ENCODE assay signal across 15 cellular contexts in the genomic region with DNA sequence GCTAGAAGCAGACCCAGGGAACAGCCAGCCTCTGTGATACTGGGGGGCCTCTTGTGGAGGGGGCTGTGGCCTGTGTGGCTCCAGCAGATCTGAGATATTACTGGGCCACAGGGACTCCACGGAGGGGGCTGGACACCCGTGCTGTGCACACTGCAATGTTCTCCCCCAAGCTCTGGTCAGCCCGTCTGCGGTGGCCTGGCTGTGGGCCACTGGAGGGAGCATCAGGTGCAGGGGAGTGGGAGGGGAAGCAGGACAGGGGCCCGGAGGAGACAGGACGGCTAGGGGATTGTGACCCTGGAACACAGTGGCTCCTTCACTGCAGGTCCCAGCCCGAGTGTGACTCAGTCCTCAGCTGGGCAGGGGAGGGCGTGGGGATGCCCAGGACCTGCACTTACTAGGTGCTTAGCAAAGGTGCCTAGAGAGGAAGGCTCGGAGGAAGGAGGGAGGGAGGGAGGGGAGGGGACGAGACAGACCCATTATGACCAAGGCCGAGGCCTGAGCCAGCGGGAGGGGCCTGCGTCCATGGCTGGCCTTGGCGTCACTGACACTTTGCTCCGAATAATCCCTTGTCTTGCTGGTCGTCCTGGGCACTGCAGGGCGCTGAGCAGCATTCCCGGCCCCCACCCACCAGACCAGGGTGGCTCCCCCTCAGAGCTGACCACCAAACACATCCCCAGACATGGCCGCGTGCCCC. TPM values are rescaled to one million over a fixed set of nuclear protein-coding genes. Genes with fewer than 3 reads are reported as not detected.
DNase-seq lines count a peak whose midpoint lies in the region; ATAC-seq, FAIRE-seq and TF ChIP-seq lines count a peak whose summit lies in the region.
"Had no signal": no experiment of that assay in that cellular context is flagged by ENCODE, and none has a peak within 500 bp of the region (broad histone marks: within the 10 kb centered on the region; RNA-seq: fewer than 3 reads in every experiment).

No MANE protein-coding gene starts in this region.

- no peaks in the 10 kb centered on the region for H3K36me3 ChIP-seq in HepG2 (replicated peaks in 1 of 2; ENCODE audit: control insufficient read depth in 1 of 2, insufficient read depth in 2 of 2, low read length in 2 of 2)
- H3K36me3 ChIP-seq in right lobe of liver: no peaks in the 10 kb centered on the region
- H3K36me3 ChIP-seq in lung (ENCODE audit: control insufficient read depth in 2 of 2, insufficient read depth in 2 of 2, low read length in 2 of 2): no peaks in the 10 kb centered on the region
- H3K36me3 ChIP-seq in spleen: no peaks in the 10 kb centered on the region
- H3K36me3 ChIP-seq in vagina: no peaks in the 10 kb centered on the region
- H3K36me3 ChIP-seq: BLaER1 had no signal

- no peaks in the 10 kb centered on the region; a peak in 2 of 5 replicates for H3K27me3 ChIP-seq in HepG2 (ENCODE audit: control insufficient read depth in 1 of 2, insufficient read depth in 2 of 2, low read length in 2 of 2)
- no peaks in the 10 kb centered on the region for H3K27me3 ChIP-seq in right lobe of liver
- peaks cover 4% of the 10 kb centered on the region for H3K27me3 ChIP-seq in lung (ENCODE audit: control insufficient read depth, insufficient read depth)
- peaks cover 0 to 14% (median 0%) of the 10 kb centered on the region in 7 donors for H3K27me3 ChIP-seq in spleen (replicated peaks in 1 of 7)
- H3K27me3 ChIP-seq in vagina: no peaks in the 10 kb centered on the region

- H3K4me3 ChIP-seq in HepG2 (replicated peaks in 1 of 3; ENCODE audit: insufficient read depth in 1 of 3, low read depth in 2 of 3, low read length in 3 of 3): no peak overlapping the region
- no peak overlapping the region for H3K4me3 ChIP-seq in right lobe of liver
- H3K4me3 ChIP-seq in lung: no peak overlapping the region
- H3K4me3 ChIP-seq in spleen: no peak overlapping the region
- no peak overlapping the region for H3K4me3 ChIP-seq in foreskin fibroblast (ENCODE audit: low read depth in 1 of 2, low read length in 2 of 2)
- no peak overlapping the region for H3K4me3 ChIP-seq in vagina
- H3K4me3 ChIP-seq: BLaER1 had no signal

- no peak for TF ChIP-seq RAD21 in HepG2 (CRISPR knock-in tag; IDR thresholded peaks at IDR 0.05)

- in situ Hi-C loops in HepG2 (cut with HindIII; ENCODE audit: extremely low pct_ligation_motif_present, low pct_unique_long_range_greater_than_20kb): no loop called here

- no peak overlapping the region for H3K9ac ChIP-seq in HepG2 (ENCODE audit: insufficient read depth, low read depth, low read length)
- H3K9ac ChIP-seq: BLaER1 had no signal

- intact Hi-C loops in HepG2 (cut with micrococcal nuclease; ENCODE audit: unreplicated experiment): loop anchor here (10.0 kb wide), 1 partner anchor 62 kb away; no protein-coding TSS in a partner anchor
- intact Hi-C loops in right lobe of liver (cut with DNase I): no loop called here
- intact Hi-C loops in spleen (cut with DNase I; ENCODE audit: low total_unique reads): no loop called here
- intact Hi-C loops in posterior vena cava (cut with DNase I): no loop called here
- intact Hi-C loops in vagina (cut with DNase I): no loop called here

- POLR2A ChIA-PET in HepG2 (lab: Yijun Ruan, JAX): no interaction called here

- H3K9me3 ChIP-seq in HepG2 (ENCODE audit: low read length) (no peaks in the 10 kb centered on the region), right lobe of liver (no peaks in the 10 kb centered on the region), lung (ENCODE audit: control insufficient read depth in 2 of 2, insufficient read depth in 1 of 2, low read length in 1 of 2) (peaks cover 0 to 3% of the 10 kb centered on the region in 2 donors), spleen (peaks cover 0 to 4% (median 0%) of the 10 kb centered on the region in 8 donors), vagina (no peaks in the 10 kb centered on the region)

- TF ChIP-seq CTCF in HepG2 (CRISPR knock-in tag; IDR thresholded peaks at IDR 0.05) (peak; percentile 61), right lobe of liver (IDR thresholded peaks at IDR 0.05) (no peak), lung (IDR thresholded peaks at IDR 0.05; ENCODE audit: control extremely low read depth, extremely low read depth) (no peak), spleen (IDR thresholded peaks at IDR 0.05 in 8 of 11, conservative IDR thresholded peaks at IDR 0.05 in 3 of 11) (no peak), foreskin fibroblast (IDR thresholded peaks at IDR 0.05; ENCODE audit: low read depth, low read length) (no peak), vagina (IDR thresholded peaks at IDR 0.05) (no peak)

- DNase-seq in HepG2 (ENCODE audit: low spot score) (no peak), right lobe of liver (no peak), lung (ENCODE audit: low spot score) (peak; percentile 36), spleen (no peak), posterior vena cava (ENCODE audit: low spot score) (no peak), foreskin fibroblast (no peak), vagina (ENCODE audit: extremely low spot score in 2 of 2) (no peak)
- no peak for DNase-seq in activated naive CD4-positive, alpha-beta T cell treated with anti-CD3 and anti-CD28 coated beads, Interleukin-2, amount 50 U/mL, for 16 hours
- DNase-seq: 8988T, GOT3, KG1, NCI-H1048, NCI-H345 had no signal

- WGBS in HepG2 (ENCODE audit: low lambda C conversion rate): 37% methylated on average over 12 of the region's 20 CpGs
- 75% methylated on average over 2 of the region's 20 CpGs for WGBS in right lobe of liver (ENCODE audit: insufficient coverage, low coverage, low lambda C conversion rate, missing lambda C conversion rate)
- WGBS in lung, 2 donors: 68 to 87% methylated on average over 20 of the region's 20 CpGs
- 59 to 82% (median 76%) methylated on average over 9 to 20 of the region's 20 CpGs for WGBS in spleen, 5 donors

- H3K4me1 ChIP-seq in HepG2 (ENCODE audit: insufficient read depth, low read length) (peaks cover 43% of the 10 kb centered on the region), right lobe of liver (peaks cover 0 to 5% (median 0%) of the 10 kb centered on the region in 4 donors), lung (ENCODE audit: control insufficient read depth in 2 of 2, insufficient read depth in 2 of 2, low read length in 2 of 2) (peaks cover 0 to 4% of the 10 kb centered on the region in 2 donors), spleen (peaks cover 0 to 18% (median 4%) of the 10 kb centered on the region in 6 donors), vagina (no peaks in the 10 kb centered on the region)

- H3K27ac ChIP-seq in HepG2 (ENCODE audit: extremely low read length, insufficient read depth, low read length) (no peak overlapping the region), right lobe of liver (no peak overlapping the region), lung (ENCODE audit: low read depth in 1 of 2, low read length in 1 of 2) (peak overlapping the region in 1 of 2 donors; percentile 33), spleen (peak overlapping the region in 5 of 8 donors; percentile 27 to 65 (median 54)), vagina (no peak overlapping the region)
- H3K27ac ChIP-seq: BLaER1 had no signal

- H3K79me2 ChIP-seq in HepG2 (ENCODE audit: insufficient read depth, low read length): no peaks in the 10 kb centered on the region

- TF ChIP-seq EP300 in HepG2 (IDR thresholded peaks at IDR 0.05; ENCODE audit: low read depth in 2 of 2, low read length in 2 of 2) (no peak), HepG2 (CRISPR knock-in tag; IDR thresholded peaks at IDR 0.05; ENCODE audit: borderline replicate concordance) (no peak)

- TF ChIP-seq POLR2A in HepG2 (IDR thresholded peaks at IDR 0.05; ENCODE audit: insufficient read depth in 1 of 2, low read depth in 2 of 2, low read length in 2 of 2) (no peak), right lobe of liver (IDR thresholded peaks at IDR 0.05) (no peak), spleen (IDR thresholded peaks at IDR 0.05) (no peak), vagina (IDR thresholded peaks at IDR 0.05) (no peak)

- no peaks in the 10 kb centered on the region for H4K20me1 ChIP-seq in HepG2 (ENCODE audit: insufficient read depth, low read length)
- H4K20me1 ChIP-seq: BLaER1 had no signal

- H2AFZ ChIP-seq in HepG2 (ENCODE audit: low read length): no peak overlapping the region

- no peak overlapping the region for H3K4me2 ChIP-seq in HepG2 (ENCODE audit: low read depth, low read length)
- H3K4me2 ChIP-seq: BLaER1 had no signal

- FAIRE-seq in HepG2 (lab: Jason Lieb, UNC): no peak

- CTCF ChIA-PET in HepG2 (lab: Yijun Ruan, JAX; ENCODE audit: low intra/inter-chr PET ratio, low total read pairs): no interaction called here

- no TSS peak for BruUV-seq in HepG2 (replicated peaks; lab: Mats Ljungman, UMichigan)

- peak; percentile 16 for ATAC-seq in HepG2
- no peak for ATAC-seq in right lobe of liver
- peak; percentile 57 for ATAC-seq in lung (ENCODE audit: insufficient read depth, low FRiP score)

RNA-seq across cellular contexts. Expression of a gene that starts 44.2 kb away (rescaled TPM):
- 0.13 and 0.15 TPM in 2 replicates for total RNA-seq in HepG2 (2016; rRNA removed; fragmentation: Illumina TruSeq; extraction: Trizol)
- total RNA-seq in HepG2 (2016; cell fraction: cytosol; rRNA removed; fragmentation: Illumina TruSeq; extraction: Trizol; ENCODE audit: low read depth): under 0.01 and 0.35 TPM in 2 replicates
- 0.21 and 0.24 TPM in 2 replicates for total RNA-seq in HepG2 (2016; cell fraction: insoluble cytoplasmic fraction; rRNA removed; fragmentation: Illumina TruSeq; extraction: Trizol)
- 0.19 and 0.24 TPM in 2 replicates for total RNA-seq in HepG2 (2016; cell fraction: membrane; rRNA removed; fragmentation: Illumina TruSeq; extraction: Trizol)
- total RNA-seq in HepG2 (2016; cell fraction: nucleus; rRNA removed; fragmentation: Illumina TruSeq; extraction: Trizol): 0.12 and 1.1 TPM in 2 replicates
- 0.81 and 1.5 TPM in 2 replicates for polyA plus RNA-seq in HepG2 (2011; rRNA removed)
- polyA plus RNA-seq in HepG2 (2011; cell fraction: cytosol; rRNA removed): 0.96 and 1.0 TPM in 2 replicates
- polyA plus RNA-seq in HepG2 (2011; cell fraction: nucleus; rRNA removed): 5.9 and 6.8 TPM in 2 replicates
- 1.7 and 1.8 TPM in 2 replicates for polyA plus RNA-seq in HepG2 (2012)
- not detected in 2 replicates for polyA plus RNA-seq in HepG2 (2016; cell fraction: cytosol; fragmentation: Illumina TruSeq; extraction: Trizol; ENCODE audit: low read depth)
- polyA plus RNA-seq in HepG2 (2016; cell fraction: insoluble cytoplasmic fraction; fragmentation: Illumina TruSeq; extraction: Trizol; ENCODE audit: low read depth): 0.15 and 0.46 TPM in 2 replicates
- polyA plus RNA-seq in HepG2 (2016; cell fraction: membrane; fragmentation: Illumina TruSeq; extraction: Trizol; ENCODE audit: low read depth): 0.13 TPM in 1 of 2 replicates, not detected in the other
- 0.34 and 0.47 TPM in 2 replicates for polyA plus RNA-seq in HepG2 (2016; cell fraction: nucleus; fragmentation: Illumina TruSeq; extraction: Trizol; ENCODE audit: insufficient read depth, low read depth)
- polyA minus RNA-seq in HepG2 (2011; rRNA and poly(A)+ RNA removed; ENCODE audit: low replicate concordance): 0.40 TPM in 1 of 2 replicates, not detected in the other
- 0.79 and 1.1 TPM in 2 replicates for polyA minus RNA-seq in HepG2 (2011; cell fraction: cytosol; rRNA and poly(A)+ RNA removed)
- polyA minus RNA-seq in HepG2 (2011; cell fraction: nucleus; rRNA and poly(A)+ RNA removed): 2.1 and 2.4 TPM in 2 replicates
- under 1 TPM; 0.06 to 0.75 (median 0.28) TPM for total RNA-seq in right lobe of liver
- total RNA-seq in lung: 10 to 100 TPM; 21.3 to 36.5 TPM
- polyA plus RNA-seq in lung: 1 to 10 TPM; 2.4 to 5.0 TPM
- total RNA-seq in spleen: 1 to 10 TPM in 6 of 7 donors, under 1 TPM in 1; 0.51 to 3.2 (median 1.7) TPM
- polyA plus RNA-seq in spleen: under 1 TPM; 0.43 to 0.99 (median 0.44) TPM
- 10 to 100 TPM; 15.8 to 21.1 TPM for total RNA-seq in posterior vena cava
- total RNA-seq in vagina: 3.9 TPM
- total RNA-seq: M059J had no signal

Comparison
In these comparisons a context has a peak if more than half of its experiments do, and no peak if none do; other contexts are left out.
1. ATAC-seq: peak in HepG2 (single experiment) and lung (single experiment); none in right lobe of liver (0 of 4).
2. H3K27ac ChIP-seq: peak in spleen (5 of 8); none in HepG2 (single experiment), right lobe of liver (0 of 3) and vagina (single experiment).